In genomic region chr1:226149806-226150205, GRCh38 we compare ENCODE assay signal across 14 cellular contexts. TPM values are rescaled to one million over a fixed set of nuclear protein-coding genes. Genes with fewer than 3 reads are reported as not detected.
DNase-seq lines count a peak whose midpoint lies in the region; TF ChIP-seq lines count a peak whose summit lies in the region.
"Had no signal": no experiment of that assay in that cellular context is flagged by ENCODE, and none has a peak within 500 bp of the region (broad histone marks: within the 10 kb centered on the region; RNA-seq: fewer than 3 reads in every experiment).

No MANE protein-coding gene starts in this region.

- H4K20me1 ChIP-seq in Karpas-422 (ENCODE audit: insufficient read depth, low read depth, low read length), result no peaks in the 10 kb centered on the region

- H3K9ac ChIP-seq in Karpas-422 (ENCODE audit: low read length) (no peak overlapping the region), mesendoderm (ENCODE audit: low read length) (no peak overlapping the region)

- H3K9me3 Mint-ChIP-seq in progenitor cell of endocrine pancreas (ENCODE audit: low read depth), result no peaks in the 10 kb centered on the region
- H3K9me3 Mint-ChIP-seq in activated T-helper 1 cell treated with anti-CD3 and anti-CD28 coated beads, Interleukin-12 subunit alpha, Interleukin-12 subunit beta, Interleukin-2, Interleukin-4 antibody, amounts not matched to agents 30 ng/mL and 10 ng/mL and 1 ng/mL, durations not matched to agents 14 hours and 24 hours and 36 hours, result no peaks in the 10 kb centered on the region
- H3K9me3 Mint-ChIP-seq: activated naive CD8-positive, alpha-beta T cell treated with anti-CD3 and anti-CD28 coated beads, Interleukin-2, amount 50 U/mL, for 24 hours; immature natural killer cell had no signal

- no peak overlapping the region for H3K27ac ChIP-seq in Karpas-422 (ENCODE audit: low read length)
- H3K27ac ChIP-seq in mesendoderm (ENCODE audit: low read depth, low read length), result no peak overlapping the region
- H3K27ac ChIP-seq: colonic mucosa, ovary had no signal

- no peaks in the 10 kb centered on the region for H3K9me3 ChIP-seq in Karpas-422 (ENCODE audit: low read length)
- H3K9me3 ChIP-seq: colonic mucosa, ovary had no signal

- no peak for TF ChIP-seq CTCF in progenitor cell of endocrine pancreas (IDR thresholded peaks at IDR 0.05; ENCODE audit: unreplicated experiment)

- H3K79me1 ChIP-seq in mesendoderm (ENCODE audit: low read length), result no peaks in the 10 kb centered on the region

- no peak overlapping the region for H3K23ac ChIP-seq in mesendoderm (ENCODE audit: low read length)

- H2BK120ac ChIP-seq in mesendoderm (ENCODE audit: low read depth, low read length), result no peak overlapping the region

- no peaks in the 10 kb centered on the region for H3K27me3 ChIP-seq in Karpas-422 (ENCODE audit: low read length)
- H3K27me3 ChIP-seq in mesendoderm (ENCODE audit: insufficient read depth, low read length, poor library complexity), result no peaks in the 10 kb centered on the region
- H3K27me3 ChIP-seq: colonic mucosa, ovary had no signal

- no peak overlapping the region for H4K8ac ChIP-seq in mesendoderm (ENCODE audit: low read depth, low read length)

- H3K4me2 ChIP-seq in Karpas-422 (ENCODE audit: low read depth, low read length, poor library complexity, severe bottlenecking), result no peak overlapping the region
- no peak overlapping the region for H3K4me2 ChIP-seq in mesendoderm (ENCODE audit: low read length)

- no CpG with 5 or more reads among the region's 4 CpGs for WGBS in mesendoderm (ENCODE audit: extremely low coverage, insufficient coverage, low lambda C conversion rate)

- peaks cover 4% of the 10 kb centered on the region for H3K4me1 Mint-ChIP-seq in progenitor cell of endocrine pancreas (ENCODE audit: low read depth)
- H3K4me1 Mint-ChIP-seq in activated T-helper 1 cell treated with anti-CD3 and anti-CD28 coated beads, Interleukin-12 subunit alpha, Interleukin-12 subunit beta, Interleukin-2, Interleukin-4 antibody, amounts not matched to agents 30 ng/mL and 10 ng/mL and 1 ng/mL, durations not matched to agents 14 hours and 24 hours and 36 hours (ENCODE audit: low read depth), result peaks cover 4% of the 10 kb centered on the region

- H3K27ac Mint-ChIP-seq in progenitor cell of endocrine pancreas, result no peak overlapping the region
- H3K27ac Mint-ChIP-seq in activated T-helper 1 cell treated with anti-CD3 and anti-CD28 coated beads, Interleukin-12 subunit alpha, Interleukin-12 subunit beta, Interleukin-2, Interleukin-4 antibody, amounts not matched to agents 30 ng/mL and 10 ng/mL and 1 ng/mL, durations not matched to agents 14 hours and 24 hours and 36 hours, result no peak overlapping the region
- H3K27ac Mint-ChIP-seq: activated naive CD8-positive, alpha-beta T cell treated with anti-CD3 and anti-CD28 coated beads, Interleukin-2, amount 50 U/mL, for 24 hours; immature natural killer cell had no signal

- H3K4me1 ChIP-seq in Karpas-422 (ENCODE audit: low read length) (peaks cover 18% of the 10 kb centered on the region), mesendoderm (ENCODE audit: control insufficient read depth, low read depth, low read length) (no peaks in the 10 kb centered on the region)
- H3K4me1 ChIP-seq: colonic mucosa had no signal

- no peaks in the 10 kb centered on the region for H3K27me3 Mint-ChIP-seq in progenitor cell of endocrine pancreas
- H3K27me3 Mint-ChIP-seq in activated T-helper 1 cell treated with anti-CD3 and anti-CD28 coated beads, Interleukin-12 subunit alpha, Interleukin-12 subunit beta, Interleukin-2, Interleukin-4 antibody, amounts not matched to agents 30 ng/mL and 10 ng/mL and 1 ng/mL, durations not matched to agents 14 hours and 24 hours and 36 hours (ENCODE audit: insufficient read depth), result no peaks in the 10 kb centered on the region
- H3K27me3 Mint-ChIP-seq: activated naive CD8-positive, alpha-beta T cell treated with anti-CD3 and anti-CD28 coated beads, Interleukin-2, amount 50 U/mL, for 24 hours had no signal

- H3K56ac ChIP-seq in mesendoderm (ENCODE audit: low read length), result no peak overlapping the region

- H2BK5ac ChIP-seq in mesendoderm (ENCODE audit: low read length), result no peak overlapping the region

- H3K4me3 Mint-ChIP-seq in progenitor cell of endocrine pancreas (ENCODE audit: low read depth), result no peak overlapping the region
- H3K4me3 Mint-ChIP-seq in activated T-helper 1 cell treated with anti-CD3 and anti-CD28 coated beads, Interleukin-12 subunit alpha, Interleukin-12 subunit beta, Interleukin-2, Interleukin-4 antibody, amounts not matched to agents 30 ng/mL and 10 ng/mL and 1 ng/mL, durations not matched to agents 14 hours and 24 hours and 36 hours, result no peak overlapping the region
- H3K4me3 Mint-ChIP-seq: activated naive CD8-positive, alpha-beta T cell treated with anti-CD3 and anti-CD28 coated beads, Interleukin-2, amount 50 U/mL, for 24 hours; immature natural killer cell had no signal

- intact Hi-C loops in activated T-helper 1 cell treated with anti-CD3 and anti-CD28 coated beads, Interleukin-12 subunit alpha, Interleukin-12 subunit beta, Interleukin-2, Interleukin-4 antibody, amounts not matched to agents 30 ng/mL and 10 ng/mL and 1 ng/mL, durations not matched to agents 14 hours and 24 hours and 36 hours (cut with micrococcal nuclease), result no loop called here

- H4K5ac ChIP-seq in mesendoderm (ENCODE audit: low read length), result no peak overlapping the region

- no peak overlapping the region for H2BK15ac ChIP-seq in mesendoderm (replicated peaks; ENCODE audit: low read depth)

- H3K4me3 ChIP-seq in Karpas-422 (ENCODE audit: low read length), result no peak overlapping the region
- H3K4me3 ChIP-seq in mesendoderm (ENCODE audit: low read length), result no peak overlapping the region
- H3K4me3 ChIP-seq: colonic mucosa, ovary had no signal

- H3K4ac ChIP-seq in mesendoderm (ENCODE audit: low read depth, low read length), result no peak overlapping the region

- peaks cover 24% of the 10 kb centered on the region for H3K36me3 Mint-ChIP-seq in progenitor cell of endocrine pancreas (ENCODE audit: insufficient read depth)
- H3K36me3 Mint-ChIP-seq in activated T-helper 1 cell treated with anti-CD3 and anti-CD28 coated beads, Interleukin-12 subunit alpha, Interleukin-12 subunit beta, Interleukin-2, Interleukin-4 antibody, amounts not matched to agents 30 ng/mL and 10 ng/mL and 1 ng/mL, durations not matched to agents 14 hours and 24 hours and 36 hours (ENCODE audit: low read depth), result peaks cover 37% of the 10 kb centered on the region

- H2AFZ ChIP-seq in Karpas-422 (ENCODE audit: low read length), result no peak overlapping the region

- DNase-seq in DMS 273 (lab: John Stamatoyannopoulos, UW; ENCODE audit: unreplicated experiment), result peak; percentile 19
- no peak for DNase-seq in DMS 273 treated with DMSO at 0.1 percent for 48 hours (lab: John Stamatoyannopoulos, UW)
- DNase-seq in Karpas-422, result peak; percentile 54
- DNase-seq in cerebellar cortex (ENCODE audit: low spot score), result peak; percentile 13
- peak; percentile 58 for DNase-seq in mesendoderm
- no peak for DNase-seq in progenitor cell of endocrine pancreas (ENCODE audit: low spot score, unreplicated experiment)
- DNase-seq in COR-L47 (lab: John Stamatoyannopoulos, UW), result no peak
- DNase-seq in activated T-helper 1 cell treated with anti-CD3 and anti-CD28 coated beads, Interleukin-12 subunit alpha, Interleukin-12 subunit beta, Interleukin-2, Interleukin-4 antibody, amounts not matched to agents 30 ng/mL and 10 ng/mL and 1 ng/mL, durations not matched to agents 14 hours and 24 hours and 36 hours (ENCODE audit: low spot score), result no peak
- DNase-seq: 8988T; activated naive CD8-positive, alpha-beta T cell treated with anti-CD3 and anti-CD28 coated beads, Interleukin-2, amount 50 U/mL, for 24 hours; colonic mucosa; immature natural killer cell; NCI-H2171 treated with DMSO at 0.1 percent for 48 hours; ovary had no signal

- peaks cover 44% of the 10 kb centered on the region for H3K36me3 ChIP-seq in Karpas-422 (ENCODE audit: insufficient read depth, low read length)
- H3K36me3 ChIP-seq in mesendoderm (ENCODE audit: control insufficient read depth, insufficient read depth, low read length), result peaks cover 8% of the 10 kb centered on the region
- H3K36me3 ChIP-seq: ovary had no signal

- no peaks in the 10 kb centered on the region; the same call in 1 of the 2 replicates for H3K79me2 ChIP-seq in Karpas-422 (ENCODE audit: low read length)
- no peaks in the 10 kb centered on the region for H3K79me2 ChIP-seq in mesendoderm (ENCODE audit: control insufficient read depth, insufficient read depth, low read length)

- H3K9me2 ChIP-seq in Karpas-422 (replicated peaks; ENCODE audit: insufficient read depth, low read length), result no peaks in the 10 kb centered on the region

- H2AK5ac ChIP-seq in mesendoderm (ENCODE audit: low read length), result no peak overlapping the region

- H3K18ac ChIP-seq in mesendoderm (ENCODE audit: low read length), result no peak overlapping the region

RNA-seq across cellular contexts. Expression of gene ACBD3, which starts 36.7 kb away (rescaled TPM):
- total RNA-seq in Karpas-422 (2014; rRNA removed; shearing (Covaris generic); ENCODE audit: low replicate concordance), result 20.6 and 25.2 TPM in 2 replicates
- polyA plus RNA-seq in mesendoderm (2013, experiment 1 of 2), result 29.2 TPM
- 28.6 TPM for polyA plus RNA-seq in mesendoderm (2013, experiment 2 of 2)
- total RNA-seq in progenitor cell of endocrine pancreas, result 29.3 and 31.6 TPM in 2 replicates
- 23.6 and 26.0 TPM in 2 replicates for total RNA-seq in activated T-helper 1 cell treated with anti-CD3 and anti-CD28 coated beads, Interleukin-12 subunit alpha, Interleukin-12 subunit beta, Interleukin-2, Interleukin-4 antibody, amounts not matched to agents 30 ng/mL and 10 ng/mL and 1 ng/mL, durations not matched to agents 14 hours and 24 hours and 36 hours

Comparison
In these comparisons a context has a peak if more than half of its experiments do, and no peak if none do; other contexts are left out.
1. DNase-seq: peak in DMS 273 (single experiment), Karpas-422 (single experiment), cerebellar cortex (single experiment) and mesendoderm (single experiment); none in DMS 273 treated with DMSO at 0.1 percent for 48 hours (single experiment), progenitor cell of endocrine pancreas (single experiment), COR-L47 (single experiment) and activated T-helper 1 cell treated with anti-CD3 and anti-CD28 coated beads, Interleukin-12 subunit alpha, Interleukin-12 subunit beta, Interleukin-2, Interleukin-4 antibody, amounts not matched to agents 30 ng/mL and 10 ng/mL and 1 ng/mL, durations not matched to agents 14 hours and 24 hours and 36 hours (single experiment).